22 cellular contexts compared by ENCODE assay signal in genomic region chr14:94771906-94772468, GRCh38. TPM values are rescaled to one million over a fixed set of nuclear protein-coding genes. Genes with fewer than 3 reads are reported as not detected.
A peak's percentile ranks its signal among the peaks of the same experiment; 100 is the strongest.
DNase-seq lines count a peak whose midpoint lies in the region; ATAC-seq and TF ChIP-seq lines count a peak whose summit lies in the region.
"Had no signal": no experiment of that assay in that cellular context is flagged by ENCODE, and none has a peak within 500 bp of the region (broad histone marks: within the 10 kb centered on the region; RNA-seq: fewer than 3 reads in every experiment).

No MANE protein-coding gene starts in this region.

- peaks cover 10% of the 10 kb centered on the region for H3K4me1 Mint-ChIP-seq in T-helper 1 cell treated with Interleukin-12 subunit alpha and Interleukin-12 subunit beta and Interleukin-4 antibody, amounts not matched to agents 30 μg/mL and 1 μg/mL, for 36 hours (ENCODE audit: low read depth)
- H3K4me1 Mint-ChIP-seq in endodermal cell = peaks cover 53% of the 10 kb centered on the region
- peaks cover 48% of the 10 kb centered on the region for H3K4me1 Mint-ChIP-seq in neural progenitor cell

- WGBS in endodermal cell (ENCODE audit: insufficient coverage in 1 of 2, insufficient read length in 1 of 2), 2 experiments = 2 to 6% methylated on average over 8 to 13 of the region's 14 CpGs
- WGBS in transverse colon (ENCODE audit: low coverage in 1 of 2), 2 donors = 28 to 33% methylated on average over 1 to 14 of the region's 14 CpGs

- peaks cover 75% of the 10 kb centered on the region for H4K20me1 ChIP-seq in neural progenitor cell (ENCODE audit: low read depth)

- H3K36me3 ChIP-seq in endodermal cell (ENCODE audit: control insufficient read depth, insufficient read depth, low read length) (peaks cover 25% of the 10 kb centered on the region), neural progenitor cell (no peaks in the 10 kb centered on the region), transverse colon (no peaks in the 10 kb centered on the region)
- H3K36me3 ChIP-seq: adrenal gland, BLaER1, esophagus muscularis mucosa, thoracic aorta had no signal

- in situ Hi-C loops in transverse colon (cut with MboI; ENCODE audit: low pct_ligation_motif_present in 1 of 4, low pct_unique_long_range_greater_than_20kb in 1 of 4, low sequenced_read_pairs in 3 of 4) = no loop called here

- H3K4me2 ChIP-seq in neural progenitor cell = peak overlapping the region; percentile 90
- H3K4me2 ChIP-seq: BLaER1, smooth muscle cell had no signal

- H3K9me3 ChIP-seq in endodermal cell (ENCODE audit: control insufficient read depth, low read length) (no peaks in the 10 kb centered on the region), neural progenitor cell (ENCODE audit: low read depth) (no peaks in the 10 kb centered on the region), transverse colon (no peaks in the 10 kb centered on the region)
- H3K9me3 ChIP-seq: adrenal gland, esophagus muscularis mucosa, thoracic aorta had no signal

- peaks cover 6% of the 10 kb centered on the region for H3K9me3 Mint-ChIP-seq in T-helper 1 cell treated with Interleukin-12 subunit alpha and Interleukin-12 subunit beta and Interleukin-4 antibody, amounts not matched to agents 30 μg/mL and 1 μg/mL, for 36 hours
- H3K9me3 Mint-ChIP-seq in endodermal cell = no peaks in the 10 kb centered on the region
- no peaks in the 10 kb centered on the region for H3K9me3 Mint-ChIP-seq in neural progenitor cell

- no peaks in the 10 kb centered on the region for H3K79me2 ChIP-seq in neural progenitor cell (ENCODE audit: low read depth)

- no peak for ATAC-seq in Right ventricle myocardium superior (ENCODE audit: poor library complexity)
- ATAC-seq: HCT116 had no signal

- H3K4me1 ChIP-seq in endodermal cell (ENCODE audit: control insufficient read depth, insufficient read depth, low read length) (no peaks in the 10 kb centered on the region), neural progenitor cell (peaks cover 77% of the 10 kb centered on the region), transverse colon (peaks cover 9 to 25% (median 21%) of the 10 kb centered on the region in 4 donors)

- H3F3A ChIP-seq in neural progenitor cell (ENCODE audit: low read depth) = peaks cover 88% of the 10 kb centered on the region

- H3K4me3 ChIP-seq in endodermal cell (ENCODE audit: low read length) (peak overlapping the region; percentile 93), neural progenitor cell (peak overlapping the region; percentile 56), transverse colon (no peak overlapping the region)
- H3K4me3 ChIP-seq: adrenal gland, BLaER1, esophagus muscularis mucosa, lung, smooth muscle cell, thoracic aorta had no signal

- H3K4me3 Mint-ChIP-seq in T-helper 1 cell treated with Interleukin-12 subunit alpha and Interleukin-12 subunit beta and Interleukin-4 antibody, amounts not matched to agents 30 μg/mL and 1 μg/mL, for 36 hours = no peak overlapping the region
- H3K4me3 Mint-ChIP-seq in endodermal cell = peak overlapping the region; percentile 82
- peak overlapping the region; percentile 46 for H3K4me3 Mint-ChIP-seq in neural progenitor cell

- TF ChIP-seq EP300 in transverse colon (IDR thresholded peaks at IDR 0.05; ENCODE audit: low read depth) = no peak

- TF ChIP-seq CTCF in endodermal cell (conservative IDR thresholded peaks at IDR 0.05) (no peak), neural progenitor cell (IDR thresholded peaks at IDR 0.05) (no peak), transverse colon (IDR thresholded peaks at IDR 0.05) (no peak)

- peaks cover 91% of the 10 kb centered on the region for H3K27me3 Mint-ChIP-seq in T-helper 1 cell treated with Interleukin-12 subunit alpha and Interleukin-12 subunit beta and Interleukin-4 antibody, amounts not matched to agents 30 μg/mL and 1 μg/mL, for 36 hours (ENCODE audit: low read depth)
- peaks cover 54% of the 10 kb centered on the region for H3K27me3 Mint-ChIP-seq in endodermal cell (ENCODE audit: insufficient read depth)
- peaks cover 88% of the 10 kb centered on the region for H3K27me3 Mint-ChIP-seq in neural progenitor cell (ENCODE audit: insufficient read depth, low read depth)

- H3K27ac ChIP-seq in endodermal cell (ENCODE audit: low read depth, low read length) = no peak overlapping the region
- no peak overlapping the region for H3K27ac ChIP-seq in neural progenitor cell
- no peak overlapping the region for H3K27ac ChIP-seq in transverse colon
- H3K27ac ChIP-seq: adrenal gland, BLaER1, esophagus muscularis mucosa, thoracic aorta had no signal

- peak overlapping the region; percentile 100 for H3K9ac ChIP-seq in endodermal cell (ENCODE audit: extremely low read depth, low read length, poor library complexity, severe bottlenecking)
- no peak overlapping the region for H3K9ac ChIP-seq in neural progenitor cell
- H3K9ac ChIP-seq: BLaER1 had no signal

- H3K27me3 ChIP-seq in endodermal cell (ENCODE audit: control insufficient read depth, insufficient read depth, low read length, poor library complexity, severe bottlenecking) = peaks cover 32% of the 10 kb centered on the region
- peaks cover 100% of the 10 kb centered on the region for H3K27me3 ChIP-seq in neural progenitor cell
- H3K27me3 ChIP-seq in transverse colon = peaks cover 100% of the 10 kb centered on the region

- no peak for TF ChIP-seq POLR2A in transverse colon (IDR thresholded peaks at IDR 0.05)

- H3K27ac Mint-ChIP-seq in T-helper 1 cell treated with Interleukin-12 subunit alpha and Interleukin-12 subunit beta and Interleukin-4 antibody, amounts not matched to agents 30 μg/mL and 1 μg/mL, for 36 hours = peak overlapping the region; percentile 12
- H3K27ac Mint-ChIP-seq in endodermal cell (peak overlapping the region; percentile 92), neural progenitor cell (no peak overlapping the region)

- no peak overlapping the region for H2AFZ ChIP-seq in neural progenitor cell (replicated peaks)

- intact Hi-C loops in Right ventricle myocardium superior (cut with DNase I) = no loop called here
- intact Hi-C loops in transverse colon (cut with DNase I; ENCODE audit: low total_unique reads) = no loop called here

- DNase-seq in T-helper 1 cell = no peak
- DNase-seq in MV-4-11 (lab: John Stamatoyannopoulos, UW) = peak; percentile 28
- DNase-seq in endodermal cell = no peak
- peak; percentile 56 for DNase-seq in neural progenitor cell (ENCODE audit: low spot score)
- no peak for DNase-seq in NCI-H524 treated with DMSO at 0.1 percent for 48 hours (lab: John Stamatoyannopoulos, UW)
- DNase-seq in Right ventricle myocardium superior = no peak
- DNase-seq in transverse colon = no peak
- DNase-seq: adrenal gland, GDM1, NCI-H1105, NCI-H2107, NCI-H526, posterior cingulate gyrus had no signal

- peaks cover 2% of the 10 kb centered on the region for H3K36me3 Mint-ChIP-seq in T-helper 1 cell treated with Interleukin-12 subunit alpha and Interleukin-12 subunit beta and Interleukin-4 antibody, amounts not matched to agents 30 μg/mL and 1 μg/mL, for 36 hours (ENCODE audit: low read depth)
- H3K36me3 Mint-ChIP-seq in endodermal cell (ENCODE audit: low read depth) = peaks cover 18% of the 10 kb centered on the region
- no peaks in the 10 kb centered on the region for H3K36me3 Mint-ChIP-seq in neural progenitor cell

RNA-seq across cellular contexts. Expression of gene GSC, which starts 2.1 kb away (rescaled TPM):
- 10 to 100 TPM; 37.0 to 94.4 TPM for total RNA-seq in endodermal cell
- 18.8 TPM for polyA plus RNA-seq in endodermal cell (2013, experiment 1 of 2)
- polyA plus RNA-seq in endodermal cell (2013, experiment 2 of 2) = 29.1 TPM
- 1.1 and 2.8 TPM in 2 replicates for total RNA-seq in neural progenitor cell (ENCODE audit: low replicate concordance)
- total RNA-seq in Right ventricle myocardium superior = 0.24 TPM
- under 1 TPM in 1 of 4 donors, not detected in 3; 0.32 TPM for total RNA-seq in transverse colon
- total RNA-seq: OCI-LY7, SK-MEL-5, smooth muscle cell had no signal
- polyA plus RNA-seq: smooth muscle cell had no signal

Comparison
In these comparisons a context has a peak if more than half of its experiments do, and no peak if none do; other contexts are left out.
1. DNase-seq: peak in MV-4-11 (single experiment) and neural progenitor cell (single experiment); none in T-helper 1 cell (0 of 5), endodermal cell (single experiment), NCI-H524 treated with DMSO at 0.1 percent for 48 hours (single experiment), Right ventricle myocardium superior (single experiment) and transverse colon (single experiment).
2. H3K4me3 ChIP-seq: peak in endodermal cell (single experiment) and neural progenitor cell (single experiment); none in transverse colon (0 of 4).